23 cellular contexts compared by ENCODE assay signal in the genomic region with DNA sequence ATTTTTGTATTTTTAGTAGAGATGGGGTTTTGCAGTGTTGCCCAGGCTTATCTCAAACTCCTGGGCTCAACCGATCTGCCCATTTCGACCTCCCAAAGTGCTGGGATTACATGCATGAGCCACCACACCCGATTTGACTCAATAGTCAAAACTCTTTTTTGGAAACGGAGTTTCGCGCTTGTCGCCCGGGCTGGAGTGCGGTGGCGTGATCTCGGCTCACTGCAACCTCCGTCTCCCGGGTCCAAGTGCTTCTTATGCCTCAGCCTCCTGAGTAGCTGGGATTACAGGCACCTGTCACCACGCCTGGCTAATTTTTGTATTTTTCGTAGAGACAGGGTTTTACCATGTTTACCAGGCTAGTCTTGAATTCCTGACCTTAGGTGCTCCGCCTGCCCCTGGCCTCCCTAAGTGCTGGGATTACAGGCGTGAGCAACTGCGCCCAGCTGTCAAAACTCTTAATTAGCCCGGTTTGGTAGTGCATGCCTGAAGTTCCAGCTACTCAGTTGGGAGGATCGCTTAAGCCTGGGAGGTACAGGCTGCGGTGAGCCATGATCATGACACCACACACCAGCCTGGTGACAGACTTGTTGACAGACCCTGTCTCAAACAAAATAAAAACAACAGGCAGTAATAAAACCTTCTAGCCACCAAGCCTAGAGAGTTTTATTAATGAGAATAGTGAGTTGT. TPM values are rescaled to one million over a fixed set of nuclear protein-coding genes. Genes with fewer than 3 reads are reported as not detected.
"Had no signal": no experiment of that assay in that cellular context is flagged by ENCODE, and none has a peak within 500 bp of the region (broad histone marks: within the 10 kb centered on the region; RNA-seq: fewer than 3 reads in every experiment).

No MANE protein-coding gene starts in this region.

- H3K27me3 Mint-ChIP-seq: naive thymus-derived CD8-positive, alpha-beta T cell; stimulated activated memory B cell treated with anti-CD40 and anti-IgM and Interleukin-4, amounts not matched to agents 10 μg/mL and 1 μg/mL and 100 μg/mL, for 72 hours; stimulated activated naive CD8-positive, alpha-beta T cell treated with anti-CD3 and anti-CD28 coated beads, Interleukin-15, Interleukin-2, amounts not matched to agents 100 ng/mL and 50 ng/mL, for 24 hours had no signal

- H3K4me1 Mint-ChIP-seq: stimulated activated memory B cell treated with anti-CD40 and anti-IgM and Interleukin-4, amounts not matched to agents 10 μg/mL and 1 μg/mL and 100 μg/mL, for 72 hours had no signal

- H3K27ac ChIP-seq: esophagus squamous epithelium, foreskin keratinocyte, neutrophil, spleen, tibial artery, upper lobe of right lung, vagina had no signal

- H3K4me1 ChIP-seq: esophagus squamous epithelium, foreskin keratinocyte, spleen, tibial artery, upper lobe of right lung, vagina had no signal

- ATAC-seq: foreskin keratinocyte; naive thymus-derived CD8-positive, alpha-beta T cell; right cardiac atrium; stimulated activated memory B cell treated with anti-CD40 and anti-IgM and Interleukin-4, amounts not matched to agents 10 μg/mL and 1 μg/mL and 100 μg/mL, for 72 hours; upper lobe of right lung had no signal

- H3K9me3 ChIP-seq: esophagus squamous epithelium, neutrophil, tibial artery, upper lobe of right lung, vagina had no signal

- DNase-seq: effector memory CD4-positive, alpha-beta T cell; esophagus squamous epithelium; foreskin keratinocyte; kidney; left cardiac atrium; mesendoderm; naive thymus-derived CD8-positive, alpha-beta T cell; right cardiac atrium; spleen; stimulated activated CD4-positive, alpha-beta T cell treated with anti-CD3 and anti-CD28 coated beads, Interleukin-15, amount 100 ng/mL, for 24 hours; stimulated activated CD4-positive, alpha-beta T cell treated with anti-CD3 and anti-CD28 coated beads, Interleukin-1b, Interleukin-23, amount 100 ng/mL, for 48 hours; stimulated activated CD4-positive, alpha-beta T cell treated with anti-CD3 and anti-CD28 coated beads, Interleukin-4, amount 100 ng/mL, for 24 hours; tibial artery; upper lobe of right lung had no signal

- H3K4me3 ChIP-seq: esophagus squamous epithelium, spleen, tibial artery, upper lobe of right lung, vagina had no signal

- H3K27ac Mint-ChIP-seq: naive thymus-derived CD8-positive, alpha-beta T cell; stimulated activated memory B cell treated with anti-CD40 and anti-IgM and Interleukin-4, amounts not matched to agents 10 μg/mL and 1 μg/mL and 100 μg/mL, for 72 hours; stimulated activated naive CD8-positive, alpha-beta T cell treated with anti-CD3 and anti-CD28 coated beads, Interleukin-15, Interleukin-2, amounts not matched to agents 100 ng/mL and 50 ng/mL, for 24 hours had no signal

- H3K4me3 Mint-ChIP-seq: naive thymus-derived CD8-positive, alpha-beta T cell; stimulated activated memory B cell treated with anti-CD40 and anti-IgM and Interleukin-4, amounts not matched to agents 10 μg/mL and 1 μg/mL and 100 μg/mL, for 72 hours; stimulated activated naive CD8-positive, alpha-beta T cell treated with anti-CD3 and anti-CD28 coated beads, Interleukin-15, Interleukin-2, amounts not matched to agents 100 ng/mL and 50 ng/mL, for 24 hours had no signal

- H3K27me3 ChIP-seq: esophagus squamous epithelium, foreskin keratinocyte, neutrophil, spleen, tibial artery, upper lobe of right lung, vagina had no signal

- H3K9me3 Mint-ChIP-seq: stimulated activated memory B cell treated with anti-CD40 and anti-IgM and Interleukin-4, amounts not matched to agents 10 μg/mL and 1 μg/mL and 100 μg/mL, for 72 hours; stimulated activated naive CD8-positive, alpha-beta T cell treated with anti-CD3 and anti-CD28 coated beads, Interleukin-15, Interleukin-2, amounts not matched to agents 100 ng/mL and 50 ng/mL, for 24 hours had no signal

RNA-seq across cellular contexts. Expression of a gene that starts 47.6 kb away (rescaled TPM):
- total RNA-seq: esophagus squamous epithelium; foreskin keratinocyte; kidney; left cardiac atrium; liver; lung microvascular endothelial cell; naive thymus-derived CD8-positive, alpha-beta T cell; osteoblast; right cardiac atrium; spleen; temporal lobe; upper lobe of right lung; vagina had no signal
- polyA plus RNA-seq: foreskin keratinocyte; liver; naive thymus-derived CD8-positive, alpha-beta T cell; neural cell; right cardiac atrium; spleen had no signal
